8 cellular contexts compared by ENCODE assay signal in genomic region chr11:4095509-4096230, GRCh38. TPM values are rescaled to one million over a fixed set of nuclear protein-coding genes. Genes with fewer than 3 reads are reported as not detected.
DNase-seq lines count a peak whose midpoint lies in the region; ATAC-seq and TF ChIP-seq lines count a peak whose summit lies in the region.

No MANE protein-coding gene starts in this region.

- intact Hi-C loops in activated naive CD4-positive, alpha-beta T cell treated with anti-CD3 and anti-CD28 coated beads for 36 hours (cut with micrococcal nuclease) = no loop called here
- intact Hi-C loops in PC-9 (cut with micrococcal nuclease; ENCODE audit: unreplicated experiment) = no loop called here

- ATAC-seq in naive thymus-derived CD8-positive, alpha-beta T cell = no peak

- H3K9me3 Mint-ChIP-seq in activated naive CD4-positive, alpha-beta T cell treated with anti-CD3 and anti-CD28 coated beads for 36 hours = no peaks in the 10 kb centered on the region
- H3K9me3 Mint-ChIP-seq in naive thymus-derived CD8-positive, alpha-beta T cell = no peaks in the 10 kb centered on the region

- H3K27me3 Mint-ChIP-seq in activated naive CD4-positive, alpha-beta T cell treated with anti-CD3 and anti-CD28 coated beads for 36 hours (ENCODE audit: low read depth) = no peaks in the 10 kb centered on the region
- no peaks in the 10 kb centered on the region for H3K27me3 Mint-ChIP-seq in naive thymus-derived CD8-positive, alpha-beta T cell

- H3K79me2 ChIP-seq in PC-9 (ENCODE audit: low read depth) = peaks cover 22% of the 10 kb centered on the region

- H2AFZ ChIP-seq in PC-9 = peak overlapping the region; percentile 84

- peaks cover 36% of the 10 kb centered on the region for H3K36me3 Mint-ChIP-seq in activated naive CD4-positive, alpha-beta T cell treated with anti-CD3 and anti-CD28 coated beads for 36 hours (ENCODE audit: low read depth)
- peaks cover 0 to 14% (median 8%) of the 10 kb centered on the region in 3 donors for H3K36me3 Mint-ChIP-seq in naive thymus-derived CD8-positive, alpha-beta T cell

- BruUV-seq in PC-9 (replicated peaks; lab: Mats Ljungman, UMichigan) = no TSS peak

- no peaks in the 10 kb centered on the region for H4K20me1 ChIP-seq in PC-9 (ENCODE audit: insufficient read depth)

- H3K9me3 ChIP-seq in PC-9 (ENCODE audit: insufficient read depth, low read depth) (no peaks in the 10 kb centered on the region), ectodermal cell (ENCODE audit: control insufficient read depth, low read length) (no peaks in the 10 kb centered on the region)

- H3K27ac ChIP-seq in PC-9 (peak overlapping the region; percentile 66; the same call in 1 of the 2 replicates), ectodermal cell (ENCODE audit: insufficient read depth, low read depth, low read length, poor library complexity, severe bottlenecking) (no peak overlapping the region)

- peak overlapping the region; percentile 97 for H3K27ac Mint-ChIP-seq in activated naive CD4-positive, alpha-beta T cell treated with anti-CD3 and anti-CD28 coated beads for 36 hours
- peak overlapping the region; percentile 90 to 99 (median 99) for H3K27ac Mint-ChIP-seq in naive thymus-derived CD8-positive, alpha-beta T cell

- 26 to 31% methylated on average over 10 of the region's 10 CpGs for WGBS in ectodermal cell, 2 experiments

- H3K9me2 ChIP-seq in PC-9 (ENCODE audit: insufficient read depth) = no peaks in the 10 kb centered on the region

- no peak for TF ChIP-seq CTCF in PC-9 (conservative IDR thresholded peaks at IDR 0.05)
- no peak for TF ChIP-seq CTCF in GM20000 (IDR thresholded peaks at IDR 0.05; ENCODE audit: extremely low read depth, missing control alignments)

- H3K4me3 ChIP-seq in PC-9 = peak overlapping the region; percentile 68
- H3K4me3 ChIP-seq in ectodermal cell (ENCODE audit: insufficient read depth, low read depth, low read length) = peak overlapping the region; percentile 68

- POLR2A ChIA-PET in PC-9 (lab: Charles Lee; ENCODE audit: unreplicated experiment) = interaction anchor here (0.7 kb wide), 1 partner anchor 254 kb away, joined by 4 read pairs; no protein-coding TSS in a partner anchor
- POLR2A ChIA-PET in naive thymus-derived CD8-positive, alpha-beta T cell (lab: Charles Lee) = no interaction called here

- H3K36me3 ChIP-seq in PC-9 (ENCODE audit: low read depth) (no peaks in the 10 kb centered on the region), ectodermal cell (ENCODE audit: control insufficient read depth, insufficient read depth, low read length) (no peaks in the 10 kb centered on the region)

- H3K4me1 Mint-ChIP-seq in activated naive CD4-positive, alpha-beta T cell treated with anti-CD3 and anti-CD28 coated beads for 36 hours (ENCODE audit: low read depth) = peaks cover 70% of the 10 kb centered on the region
- peaks cover 34 to 76% (median 72%) of the 10 kb centered on the region in 4 donors for H3K4me1 Mint-ChIP-seq in naive thymus-derived CD8-positive, alpha-beta T cell

- CTCF ChIA-PET in activated naive CD4-positive, alpha-beta T cell treated with anti-CD3 and anti-CD28 coated beads for 36 hours (lab: Charles Lee) = interaction anchor here (0.6 to 1.5 kb wide), 3 partner anchors 18 to 241 kb away, joined by 3 to 4 read pairs (median 3); no protein-coding TSS in a partner anchor
- CTCF ChIA-PET in PC-9 (lab: Charles Lee) = no interaction called here

- H3K27me3 ChIP-seq in PC-9 (ENCODE audit: insufficient read depth, low read depth) (no peaks in the 10 kb centered on the region), ectodermal cell (ENCODE audit: control insufficient read depth, insufficient read depth, low read length, poor library complexity, severe bottlenecking) (no peaks in the 10 kb centered on the region)

- peak overlapping the region; percentile 98 for H3K4me3 Mint-ChIP-seq in activated naive CD4-positive, alpha-beta T cell treated with anti-CD3 and anti-CD28 coated beads for 36 hours
- H3K4me3 Mint-ChIP-seq in naive thymus-derived CD8-positive, alpha-beta T cell = peak overlapping the region; percentile 93 to 99 (median 96)

- H3F3A ChIP-seq in PC-9 (ENCODE audit: insufficient read depth, low read depth) = peaks cover 4% of the 10 kb centered on the region; the same call in 1 of the 2 replicates

- no peak for DNase-seq in activated naive CD4-positive, alpha-beta T cell treated with anti-CD3 and anti-CD28 coated beads for 36 hours
- no peak for DNase-seq in activated naive CD4-positive, alpha-beta T cell treated with anti-CD3 and anti-CD28 coated beads, Interleukin-2, amount 50 U/mL, for 16 hours
- peak in 1 of 2 experiments; percentile 63 for DNase-seq in PC-9
- peak in 1 of 10 donors; percentile 18 for DNase-seq in naive thymus-derived CD8-positive, alpha-beta T cell
- no peak for DNase-seq in GM20000 (ENCODE audit: low spot score)
- no peak for DNase-seq in activated CD4-positive, CD25-positive, alpha-beta regulatory T cell (lab: John Stamatoyannopoulos, UW)
- DNase-seq in NK-92 (lab: John Stamatoyannopoulos, UW; ENCODE audit: unreplicated experiment) = no peak

- H3K4me1 ChIP-seq in PC-9 (replicated peaks; ENCODE audit: insufficient read depth) (peaks cover 11% of the 10 kb centered on the region; the same call in 1 of the 2 replicates), ectodermal cell (ENCODE audit: control insufficient read depth, insufficient read depth, low read length) (no peaks in the 10 kb centered on the region)

- H3K4me2 ChIP-seq in PC-9 = peak overlapping the region; percentile 88

RNA-seq across cellular contexts. Expression of gene RRM1, which starts 1.1 kb away (rescaled TPM):
- total RNA-seq in activated naive CD4-positive, alpha-beta T cell treated with anti-CD3 and anti-CD28 coated beads for 36 hours = 100 to 1,000 TPM; 296 to 311 TPM
- 57.7 and 68.1 TPM in 2 replicates for total RNA-seq in PC-9 (2021)
- 161 TPM for polyA plus RNA-seq in ectodermal cell (2013, experiment 1 of 4)
- polyA plus RNA-seq in ectodermal cell (2013, experiment 2 of 4) = 169 TPM
- 128 TPM for polyA plus RNA-seq in ectodermal cell (2013, experiment 3 of 4)
- polyA plus RNA-seq in ectodermal cell (2013, experiment 4 of 4) = 138 TPM
- total RNA-seq in naive thymus-derived CD8-positive, alpha-beta T cell = 10 to 100 TPM; 22.6 to 29.8 TPM
- polyA plus RNA-seq in naive thymus-derived CD8-positive, alpha-beta T cell = 10 to 100 TPM; 26.2 to 39.3 (median 27.0) TPM
